ENCODE assay signal across 27 cellular contexts in the genomic region with DNA sequence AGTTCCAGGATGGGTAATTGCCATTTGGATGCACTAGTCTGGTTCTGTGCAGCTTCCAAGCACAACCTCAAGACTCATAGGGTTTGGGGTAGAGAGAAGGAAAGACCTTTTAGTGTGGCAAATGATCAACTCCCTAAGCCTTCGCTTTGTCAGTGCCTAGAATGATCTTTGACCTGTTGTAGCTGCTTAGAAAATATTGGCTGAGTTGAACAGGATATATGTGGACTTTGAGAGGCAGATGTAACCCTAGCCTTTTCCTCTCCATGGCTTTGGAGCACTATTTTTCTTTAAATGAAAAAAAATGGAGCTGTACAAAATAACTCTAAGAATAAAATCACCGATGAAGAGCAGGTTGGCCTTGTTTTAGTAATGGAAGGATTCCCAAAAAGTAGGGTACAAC. TPM values are rescaled to one million over a fixed set of nuclear protein-coding genes. Genes with fewer than 3 reads are reported as not detected.
"Had no signal": no experiment of that assay in that cellular context is flagged by ENCODE, and none has a peak within 500 bp of the region (broad histone marks: within the 10 kb centered on the region; RNA-seq: fewer than 3 reads in every experiment).

No MANE protein-coding gene starts in this region.

- H3K9me3 ChIP-seq: colonic mucosa, esophagus squamous epithelium, gastrocnemius medialis, heart right ventricle, left ventricle myocardium inferior, lower lobe of right lung, mucosa of descending colon had no signal

- H3K36me3 Mint-ChIP-seq: mesothelial cell of epicardium had no signal

- H3K4me1 ChIP-seq: colonic mucosa, esophagus squamous epithelium, left ventricle myocardium inferior, lower lobe of right lung had no signal

- H3K4me1 Mint-ChIP-seq: mesothelial cell of epicardium had no signal

- H3K27me3 ChIP-seq: colonic mucosa, esophagus squamous epithelium, gastrocnemius medialis had no signal

- DNase-seq: colonic mucosa; cortex of kidney; effector CD8-positive, alpha-beta T cell; effector memory CD8-positive, alpha-beta T cell; endodermal cell; erythroblast; esophagus squamous epithelium; foreskin fibroblast; foreskin melanocyte; gastrocnemius medialis; glutamatergic neuron; head of caudate nucleus; heart right ventricle; hippocampal formation; left cardiac atrium; left ventricle myocardium inferior; lower lobe of right lung; mesenchymal stem cell; mucosa of descending colon; naive B cell had no signal

- H3K9me3 Mint-ChIP-seq: dendritic cell treated with granulocyte-macrophage colony-stimulating factor and Interleukin-4, amounts not matched to agents 40 ng/mL and 50 ng/mL, for 4 days; effector memory CD8-positive, alpha-beta T cell; mesothelial cell of epicardium had no signal

- H3K4me3 Mint-ChIP-seq: dendritic cell treated with granulocyte-macrophage colony-stimulating factor and Interleukin-4, amounts not matched to agents 40 ng/mL and 50 ng/mL, for 4 days; effector memory CD8-positive, alpha-beta T cell; endodermal cell; mesothelial cell of epicardium; naive B cell had no signal

- ATAC-seq: effector memory CD8-positive, alpha-beta T cell; esophagus mucosa; gastrocnemius medialis; heart right ventricle; left cardiac atrium; lower lobe of right lung; mucosa of descending colon had no signal

- H3K36me3 ChIP-seq: colonic mucosa, esophagus squamous epithelium, gastrocnemius medialis, heart right ventricle, left ventricle myocardium inferior, lower lobe of right lung had no signal

- H3K4me3 ChIP-seq: colonic mucosa, esophagus squamous epithelium, gastrocnemius medialis, heart right ventricle, left ventricle myocardium inferior, lower lobe of right lung, mucosa of descending colon had no signal

- FAIRE-seq: endometrium, islet of Langerhans, keratinocyte had no signal

- H3K27ac ChIP-seq: colonic mucosa, epithelial cell of prostate, esophagus squamous epithelium, gastrocnemius medialis, heart right ventricle, left ventricle myocardium inferior, lower lobe of right lung had no signal

- H3K27ac Mint-ChIP-seq: dendritic cell treated with granulocyte-macrophage colony-stimulating factor and Interleukin-4, amounts not matched to agents 40 ng/mL and 50 ng/mL, for 4 days; effector memory CD8-positive, alpha-beta T cell; endodermal cell; mesothelial cell of epicardium had no signal

RNA-seq across cellular contexts. Expression of gene HLX, which starts 41.7 kb away (rescaled TPM):
- polyA plus RNA-seq: keratinocyte had no signal
